ENCODE assay signal across 1 cellular context in the genomic region with DNA sequence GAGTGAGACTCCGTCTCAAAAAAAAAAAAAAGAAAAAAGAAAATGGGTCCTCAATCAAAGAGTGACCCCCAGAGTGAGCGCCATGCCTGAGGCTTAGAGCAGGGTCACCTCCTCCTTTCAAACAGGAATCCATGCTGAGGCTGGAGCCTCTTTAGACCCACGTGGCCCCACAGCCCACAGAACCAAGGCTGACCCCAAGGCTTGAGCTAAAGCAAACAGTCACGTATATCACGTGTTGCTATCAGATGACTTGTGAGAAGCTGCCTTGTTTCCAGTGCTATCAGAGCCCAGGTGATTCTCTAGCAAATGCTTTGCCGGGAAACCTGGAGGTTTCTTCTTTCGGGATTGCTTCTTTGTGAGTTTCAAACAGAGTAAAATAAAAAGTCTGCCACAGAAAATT.
TF ChIP-seq lines count a peak whose summit lies in the region.

No MANE protein-coding gene starts in this region.

TF ChIP-seq in HepG2, 621 proteins besides CTCF, POLR2A, EP300 and RAD21 (continued from another document):
- TF ChIP-seq MNT (IDR thresholded peaks at IDR 0.05) = peak; percentile 44
- TF ChIP-seq, protein P1, sequence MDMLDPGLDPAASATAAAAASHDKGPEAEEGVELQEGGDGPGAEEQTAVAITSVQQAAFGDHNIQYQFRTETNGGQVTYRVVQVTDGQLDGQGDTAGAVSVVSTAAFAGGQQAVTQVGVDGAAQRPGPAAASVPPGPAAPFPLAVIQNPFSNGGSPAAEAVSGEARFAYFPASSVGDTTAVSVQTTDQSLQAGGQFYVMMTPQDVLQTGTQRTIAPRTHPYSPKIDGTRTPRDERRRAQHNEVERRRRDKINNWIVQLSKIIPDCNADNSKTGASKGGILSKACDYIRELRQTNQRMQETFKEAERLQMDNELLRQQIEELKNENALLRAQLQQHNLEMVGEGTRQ (IDR thresholded peaks at IDR 0.05; ENCODE audit: low read depth, low read length) = peak; percentile 75
- TF ChIP-seq, protein P1 (CRISPR knock-in tag; IDR thresholded peaks at IDR 0.05; ENCODE audit: borderline replicate concordance) = peak; percentile 61; the same call in 1 of the 2 replicates
- TF ChIP-seq ZNF687 (CRISPR knock-in tag; IDR thresholded peaks at IDR 0.05) = peak; percentile 20; the same call in 1 of the 2 replicates
- no peak for TF ChIP-seq HDAC1 (CRISPR knock-in tag; IDR thresholded peaks at IDR 0.05)
- TF ChIP-seq, protein P2, sequence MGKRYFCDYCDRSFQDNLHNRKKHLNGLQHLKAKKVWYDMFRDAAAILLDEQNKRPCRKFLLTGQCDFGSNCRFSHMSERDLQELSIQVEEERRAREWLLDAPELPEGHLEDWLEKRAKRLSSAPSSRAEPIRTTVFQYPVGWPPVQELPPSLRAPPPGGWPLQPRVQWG (CRISPR knock-in tag; IDR thresholded peaks at IDR 0.05; ENCODE audit: borderline replicate concordance, low read depth) = no peak
- TF ChIP-seq HDAC2 (CRISPR knock-in tag; IDR thresholded peaks at IDR 0.05) = no peak
- 0 out of 2 replicates have a peak, but pooled peaks have one; percentile 14 for TF ChIP-seq GATAD2A (CRISPR knock-in tag; IDR thresholded peaks at IDR 0.05)
- TF ChIP-seq ZSCAN22 (CRISPR knock-in tag; IDR thresholded peaks at IDR 0.05) = no peak
- TF ChIP-seq, protein P3, sequence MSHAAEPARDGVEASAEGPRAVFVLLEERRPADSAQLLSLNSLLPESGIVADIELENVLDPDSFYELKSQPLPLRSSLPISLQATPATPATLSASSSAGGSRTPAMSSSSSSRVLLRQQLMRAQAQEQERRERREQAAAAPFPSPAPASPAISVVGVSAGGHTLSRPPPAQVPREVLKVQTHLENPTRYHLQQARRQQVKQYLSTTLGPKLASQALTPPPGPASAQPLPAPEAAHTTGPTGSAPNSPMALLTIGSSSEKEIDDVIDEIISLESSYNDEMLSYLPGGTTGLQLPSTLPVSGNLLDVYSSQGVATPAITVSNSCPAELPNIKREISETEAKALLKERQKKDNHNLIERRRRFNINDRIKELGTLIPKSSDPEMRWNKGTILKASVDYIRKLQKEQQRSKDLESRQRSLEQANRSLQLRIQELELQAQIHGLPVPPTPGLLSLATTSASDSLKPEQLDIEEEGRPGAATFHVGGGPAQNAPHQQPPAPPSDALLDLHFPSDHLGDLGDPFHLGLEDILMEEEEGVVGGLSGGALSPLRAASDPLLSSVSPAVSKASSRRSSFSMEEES (CRISPR knock-in tag; IDR thresholded peaks at IDR 0.05) = peak; percentile 80; the same call in 1 of the 2 replicates
- peak; percentile 44; the same call in 1 of the 2 replicates for TF ChIP-seq RAD51 (IDR thresholded peaks at IDR 0.05; ENCODE audit: borderline replicate concordance)
- 0 out of 2 replicates have a peak, but pooled peaks have one; percentile 28 for TF ChIP-seq RARA (CRISPR knock-in tag; IDR thresholded peaks at IDR 0.05)
- no peak for TF ChIP-seq FOXM1 (CRISPR knock-in tag; IDR thresholded peaks at IDR 0.05)
- no peak for TF ChIP-seq SOX13 (IDR thresholded peaks at IDR 0.05)
- TF ChIP-seq SOX13 (CRISPR knock-in tag; conservative IDR thresholded peaks at IDR 0.05 in 1 of 2, IDR thresholded peaks at IDR 0.05 in 1 of 2) = 0 out of 4 replicates have a peak, but pooled peaks of 1 of the 2 experiments have one; percentile 5
- 0 out of 2 replicates have a peak, but pooled peaks have one; percentile 9 for TF ChIP-seq FOXA3 (CRISPR knock-in tag; IDR thresholded peaks at IDR 0.05)
